15 cellular contexts compared by ENCODE assay signal in genomic region chr4:33187035-33187434, GRCh38.
A peak's percentile ranks its signal among the peaks of the same experiment; 100 is the strongest.
DNase-seq lines count a peak whose midpoint lies in the region; ATAC-seq and TF ChIP-seq lines count a peak whose summit lies in the region.
"Had no signal": no experiment of that assay in that cellular context is flagged by ENCODE, and none has a peak within 500 bp of the region (broad histone marks: within the 10 kb centered on the region; RNA-seq: fewer than 3 reads in every experiment).

No MANE protein-coding gene starts in this region.

- no peak overlapping the region for H2AFZ ChIP-seq in OCI-LY3 (ENCODE audit: low read depth, low read length)

- H3K4me2 ChIP-seq in OCI-LY3 (ENCODE audit: low read length): peak overlapping the region; percentile 46

- intact Hi-C loops in ascending aorta (cut with DNase I): no loop called here

- DNase-seq in activated T-cell treated with anti-CD3 and anti-CD28 coated beads for 4 hours: no peak
- no peak for DNase-seq in ascending aorta (ENCODE audit: low spot score in 2 of 2)
- DNase-seq in central memory CD4-positive, alpha-beta T cell: no peak
- no peak for DNase-seq in stimulated activated CD4-positive, alpha-beta T cell treated with anti-CD3 and anti-CD28 coated beads, Interleukin-4, amount 100 ng/mL, for 24 hours
- DNase-seq: activated T-cell treated with anti-CD3 and anti-CD28 coated beads, Interleukin-2, amount 50 U/mL, for 24 hours; AML-193; DMS 273 treated with DMSO at 0.1 percent for 48 hours; IMR-90; NCI-H2029; NCI-H526 had no signal

- no peak for TF ChIP-seq CTCF in OCI-LY3 (IDR thresholded peaks at IDR 0.05; ENCODE audit: low read depth, low read length)
- no peak for TF ChIP-seq CTCF in ascending aorta (IDR thresholded peaks at IDR 0.05)

- no peaks in the 10 kb centered on the region for H4K20me1 ChIP-seq in OCI-LY3 (ENCODE audit: insufficient read depth, low read length)

- H3K27me3 ChIP-seq in OCI-LY3 (ENCODE audit: low read depth, low read length) (no peaks in the 10 kb centered on the region), ascending aorta (no peaks in the 10 kb centered on the region)

- H3K36me3 ChIP-seq in OCI-LY3 (replicated peaks; ENCODE audit: low read depth, low read length) (no peaks in the 10 kb centered on the region), ascending aorta (no peaks in the 10 kb centered on the region)

- no peak overlapping the region for H3K9ac ChIP-seq in OCI-LY3 (ENCODE audit: low read length)

- H3K9me3 ChIP-seq in OCI-LY3 (ENCODE audit: insufficient read depth, low read length) (no peaks in the 10 kb centered on the region), ascending aorta (no peaks in the 10 kb centered on the region)

- no peaks in the 10 kb centered on the region for H3K79me2 ChIP-seq in OCI-LY3 (ENCODE audit: low read length)

- ATAC-seq in GM18873 (IDR thresholded peaks at IDR 0.05; ENCODE audit: low FRiP score, unreplicated experiment): peak; percentile 58
- ATAC-seq in GM21529 (IDR thresholded peaks at IDR 0.05; ENCODE audit: unreplicated experiment): peak; percentile 43
- ATAC-seq in HG02973 (IDR thresholded peaks at IDR 0.05; ENCODE audit: unreplicated experiment): peak; percentile 39
- ATAC-seq: Panc1 had no signal

- H3K27ac ChIP-seq in OCI-LY3 (ENCODE audit: low read length): no peak overlapping the region
- H3K27ac ChIP-seq in ascending aorta: no peak overlapping the region

- H3K4me3 ChIP-seq in OCI-LY3 (ENCODE audit: low read length) (no peak overlapping the region), ascending aorta (no peak overlapping the region)

- peaks cover 40% of the 10 kb centered on the region for H3K4me1 ChIP-seq in OCI-LY3 (ENCODE audit: low read length)
- no peaks in the 10 kb centered on the region for H3K4me1 ChIP-seq in ascending aorta
